8 cellular contexts compared by ENCODE assay signal in genomic region chr7:67192123-67192522, GRCh38.
A peak's percentile ranks its signal among the peaks of the same experiment; 100 is the strongest.
DNase-seq lines count a peak whose midpoint lies in the region; ATAC-seq and TF ChIP-seq lines count a peak whose summit lies in the region.
"Not testable (repeated sequence)": the region's sequence is repeated elsewhere in the genome, so short reads cannot be mapped to it uniquely, and the experiment has no call there.

No MANE protein-coding gene starts in this region.

- H3K27me3 Mint-ChIP-seq in activated CD8-positive, alpha-beta memory T cell treated with anti-CD3 and anti-CD28 coated beads, Interleukin-2, amount 10 ng/mL, durations not matched to agents 7 days and 5 days; immature natural killer cell (ENCODE audit: low read depth in 3 of 3): not testable (repeated sequence)

- not testable (repeated sequence) for H3K4me2 ChIP-seq in osteoblast (ENCODE audit: insufficient read depth, low read length)

- H3K4me3 ChIP-seq in AG10803 (ENCODE audit: low read length); cardiac fibroblast (replicated peaks in 1 of 2; ENCODE audit: low read depth in 2 of 2, low read length in 2 of 2); fibroblast of mammary gland (ENCODE audit: control insufficient read depth, low read depth, low read length); osteoblast (ENCODE audit: insufficient read depth, low read length): not testable (repeated sequence)

- not testable (repeated sequence) for H2AFZ ChIP-seq in osteoblast (ENCODE audit: low read length)

- CTCF ChIA-PET in activated CD8-positive, alpha-beta memory T cell treated with anti-CD3 and anti-CD28 coated beads, Interleukin-2, amount 10 ng/mL, durations not matched to agents 7 days and 5 days (lab: Charles Lee), result not testable (repeated sequence)

- H3K9me3 Mint-ChIP-seq in activated CD8-positive, alpha-beta memory T cell treated with anti-CD3 and anti-CD28 coated beads, Interleukin-2, amount 10 ng/mL, durations not matched to agents 7 days and 5 days (ENCODE audit: low read depth); immature natural killer cell: not testable (repeated sequence)

- not testable (repeated sequence) for H3K36me3 ChIP-seq in osteoblast (ENCODE audit: insufficient read depth, low read length)

- peak overlapping the region; percentile 34 for H3K4me3 Mint-ChIP-seq in activated CD8-positive, alpha-beta memory T cell treated with anti-CD3 and anti-CD28 coated beads, Interleukin-2, amount 10 ng/mL, durations not matched to agents 7 days and 5 days
- peak overlapping the region in 3 of 5 donors; percentile 24 to 82 (median 77) for H3K4me3 Mint-ChIP-seq in immature natural killer cell

- H3K36me3 Mint-ChIP-seq in activated CD8-positive, alpha-beta memory T cell treated with anti-CD3 and anti-CD28 coated beads, Interleukin-2, amount 10 ng/mL, durations not matched to agents 7 days and 5 days, result peaks cover 20% of the 10 kb centered on the region
- H3K36me3 Mint-ChIP-seq in immature natural killer cell, result peaks cover 5 to 16% (median 15%) of the 10 kb centered on the region in 3 donors

- H3K9me3 ChIP-seq in osteoblast (ENCODE audit: low read depth, low read length), result not testable (repeated sequence)

- peaks cover 37% of the 10 kb centered on the region for H3K4me1 Mint-ChIP-seq in activated CD8-positive, alpha-beta memory T cell treated with anti-CD3 and anti-CD28 coated beads, Interleukin-2, amount 10 ng/mL, durations not matched to agents 7 days and 5 days
- H3K4me1 Mint-ChIP-seq in immature natural killer cell, result peaks cover 32 to 40% of the 10 kb centered on the region in 2 donors

- not testable (repeated sequence) for H3K27me3 ChIP-seq in osteoblast (ENCODE audit: insufficient read depth, low read length)

- TF ChIP-seq CTCF in AG10803 (conservative IDR thresholded peaks at IDR 0.05; ENCODE audit: low read length); cardiac fibroblast (IDR thresholded peaks at IDR 0.05; ENCODE audit: low read depth, low read length); fibroblast of mammary gland (conservative IDR thresholded peaks at IDR 0.05; ENCODE audit: control insufficient read depth, insufficient read depth, low read depth, low read length); osteoblast (IDR thresholded peaks at IDR 0.05; ENCODE audit: extremely low read depth, low read depth, low read length): not testable (repeated sequence)

- not testable (repeated sequence) for H3K4me1 ChIP-seq in osteoblast (ENCODE audit: insufficient read depth, low read length)

- H3K27ac ChIP-seq in osteoblast (ENCODE audit: low read depth, low read length), result peak overlapping the region; percentile 54

- H3K27ac Mint-ChIP-seq in activated CD8-positive, alpha-beta memory T cell treated with anti-CD3 and anti-CD28 coated beads, Interleukin-2, amount 10 ng/mL, durations not matched to agents 7 days and 5 days, result not testable (repeated sequence)
- peak overlapping the region in 5 of 6 donors; percentile 78 to 91 (median 85) for H3K27ac Mint-ChIP-seq in immature natural killer cell

- not testable (repeated sequence) for H3K79me2 ChIP-seq in osteoblast (ENCODE audit: insufficient read depth, low read length)

- H4K20me1 ChIP-seq in osteoblast (ENCODE audit: insufficient read depth, low read length), result not testable (repeated sequence)

- DNase-seq in AG10803 (ENCODE audit: low read depth) (peak; percentile 16), GM04503 (ENCODE audit: low read depth) (peak; percentile 11), LHCN-M2 (ENCODE audit: low read depth) (peak; percentile 41), cardiac fibroblast (ENCODE audit: low read depth in 2 of 2) (peak; percentile 10 to 26), fibroblast of mammary gland (ENCODE audit: low read depth) (peak; percentile 7)
- not testable (repeated sequence) for DNase-seq in activated CD8-positive, alpha-beta memory T cell treated with anti-CD3 and anti-CD28 coated beads, Interleukin-2, amount 10 ng/mL, durations not matched to agents 7 days and 5 days; immature natural killer cell; osteoblast (ENCODE audit: insufficient read length, low spot score, missing footprints)

- not testable (repeated sequence) for ATAC-seq in activated CD8-positive, alpha-beta memory T cell treated with anti-CD3 and anti-CD28 coated beads, Interleukin-2, amount 10 ng/mL, durations not matched to agents 7 days and 5 days
